ENCODE assay signal across 8 cellular contexts in the genomic region with DNA sequence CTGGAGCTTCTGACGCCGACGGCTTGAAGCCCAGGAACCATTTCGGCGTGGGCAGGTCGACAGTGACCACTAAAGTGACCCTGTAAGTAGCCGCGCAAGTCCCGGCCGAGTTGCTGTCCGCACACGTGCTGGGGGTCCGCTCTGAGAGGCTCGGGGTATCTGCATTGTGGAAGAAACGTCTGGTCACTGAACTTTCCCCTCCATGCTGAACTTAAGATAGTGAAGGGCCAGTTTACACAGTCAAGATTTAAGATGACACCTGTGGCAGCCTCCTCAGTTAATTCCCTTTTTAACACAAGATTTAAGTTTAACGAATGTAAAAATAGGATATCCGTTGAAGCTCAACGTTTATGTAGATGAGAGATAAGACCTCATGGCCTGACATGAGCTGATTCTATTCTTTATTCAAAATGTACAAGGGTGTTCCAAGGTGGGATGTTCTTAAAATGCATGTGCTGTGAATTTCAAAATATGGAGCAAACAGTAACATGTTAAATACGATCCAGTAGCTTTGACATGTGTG.
DNase-seq lines count a peak whose midpoint lies in the region; ATAC-seq, FAIRE-seq and TF ChIP-seq lines count a peak whose summit lies in the region.

No MANE protein-coding gene starts in this region.

- peak overlapping the region; percentile 84 for H3K27ac ChIP-seq in PC-3 (ENCODE audit: low read length)
- peak overlapping the region; percentile 72 for H3K27ac ChIP-seq in fibroblast of lung (ENCODE audit: insufficient read depth, low read length)
- peak overlapping the region; percentile 69 to 76 (median 73) for H3K27ac ChIP-seq in gastrocnemius medialis

- intact Hi-C loops in PC-3 (cut with micrococcal nuclease) (loop anchor here (1.0 to 5.0 kb wide), 4 partner anchors 41 to 464 kb away; no protein-coding TSS in a partner anchor), gastrocnemius medialis (cut with DNase I; ENCODE audit: low total_unique reads) (no loop called here)

- no peak for ATAC-seq in PC-3
- ATAC-seq in gastrocnemius medialis = no peak
- no peak for ATAC-seq in GM19035 (IDR thresholded peaks at IDR 0.05; ENCODE audit: unreplicated experiment)
- no peak for ATAC-seq in GM18519 (IDR thresholded peaks at IDR 0.05; ENCODE audit: low FRiP score, unreplicated experiment)

- no peak for DNase-seq in GM18507 (ENCODE audit: extremely low spot score, insufficient read length, low read depth)
- DNase-seq in PC-3 = no peak
- DNase-seq in fibroblast of lung (ENCODE audit: low read depth in 2 of 2) = peak in 1 of 2 donors; percentile 36
- DNase-seq in gastrocnemius medialis = no peak
- no peak for DNase-seq in hippocampal formation (lab: John Stamatoyannopoulos, UW)
- no peak for DNase-seq in NCI-H524 (lab: John Stamatoyannopoulos, UW)

- H3K9me3 ChIP-seq in PC-3 (ENCODE audit: low read length) (no peaks in the 10 kb centered on the region), fibroblast of lung (ENCODE audit: control insufficient read depth, insufficient read depth, low read depth, low read length) (no peaks in the 10 kb centered on the region), gastrocnemius medialis (no peaks in the 10 kb centered on the region)

- no peaks in the 10 kb centered on the region for H3F3A ChIP-seq in PC-3 (ENCODE audit: low read length, unreplicated experiment)

- peak overlapping the region; percentile 91 for H3K9ac ChIP-seq in PC-3 (ENCODE audit: low read length)
- H3K9ac ChIP-seq in fibroblast of lung (ENCODE audit: insufficient read depth, low read length) = peak overlapping the region; percentile 76

- H2AFZ ChIP-seq in PC-3 (ENCODE audit: low read length) (peak overlapping the region; percentile 95), fibroblast of lung (ENCODE audit: low read length) (peak overlapping the region; percentile 37)

- POLR2A ChIA-PET in PC-3 (lab: Charles Lee; ENCODE audit: unreplicated experiment) = interaction anchor here (0.6 kb wide), 1 partner anchor 11 kb away, joined by 3 read pairs; no protein-coding TSS in a partner anchor

- TSS peak; percentile 43 for BruUV-seq in PC-3 (replicated peaks; lab: Mats Ljungman, UMichigan)

- no peaks in the 10 kb centered on the region for H3K27me3 ChIP-seq in PC-3 (ENCODE audit: low read length)
- peaks cover 8% of the 10 kb centered on the region for H3K27me3 ChIP-seq in fibroblast of lung (ENCODE audit: control insufficient read depth, insufficient read depth, low read length)
- H3K27me3 ChIP-seq in gastrocnemius medialis = peaks cover 35 to 55% (median 48%) of the 10 kb centered on the region in 3 donors

- no peaks in the 10 kb centered on the region for H3K36me3 ChIP-seq in PC-3 (ENCODE audit: low read depth, low read length)
- no peaks in the 10 kb centered on the region for H3K36me3 ChIP-seq in fibroblast of lung (ENCODE audit: control insufficient read depth, insufficient read depth, low read length)
- no peaks in the 10 kb centered on the region for H3K36me3 ChIP-seq in gastrocnemius medialis

- H3K4me3 ChIP-seq in PC-3 (ENCODE audit: low read length) (peak overlapping the region; percentile 87), fibroblast of lung (replicated peaks in 1 of 4; ENCODE audit: control extremely low read depth in 1 of 4, insufficient read depth in 1 of 4, low read depth in 3 of 4, low read length in 4 of 4) (peak overlapping the region; percentile 68 to 80 (median 76)), gastrocnemius medialis (peak overlapping the region; percentile 62 to 82 (median 68))

- peak; percentile 38 for FAIRE-seq in GM18507 (lab: Jason Lieb, UNC)

- H3K4me1 ChIP-seq in PC-3 (ENCODE audit: insufficient read depth, low read length) (peaks cover 35% of the 10 kb centered on the region), fibroblast of lung (ENCODE audit: control insufficient read depth, extremely low read depth, insufficient read depth, low read length) (peaks cover 12% of the 10 kb centered on the region), gastrocnemius medialis (peaks cover 8 to 21% of the 10 kb centered on the region in 2 donors)

- H3K79me2 ChIP-seq in PC-3 (ENCODE audit: low read length) (peaks cover 63% of the 10 kb centered on the region), fibroblast of lung (ENCODE audit: control insufficient read depth, insufficient read depth, low read length) (no peaks in the 10 kb centered on the region)

- TF ChIP-seq CTCF in PC-3 (conservative IDR thresholded peaks at IDR 0.05; ENCODE audit: low read depth, low read length) = no peak
- no peak for TF ChIP-seq CTCF in fibroblast of lung (conservative IDR thresholded peaks at IDR 0.05 in 1 of 2, IDR thresholded peaks at IDR 0.05 in 1 of 2; ENCODE audit: low read depth in 1 of 2, low read length in 2 of 2)
- TF ChIP-seq CTCF in gastrocnemius medialis (IDR thresholded peaks at IDR 0.05 in 4 of 5, conservative IDR thresholded peaks at IDR 0.05 in 1 of 5) = no peak

- no peak for TF ChIP-seq POLR2A in gastrocnemius medialis (IDR thresholded peaks at IDR 0.05)

- no peaks in the 10 kb centered on the region for H3K9me2 ChIP-seq in PC-3 (replicated peaks; ENCODE audit: low read length)

- H3K4me2 ChIP-seq in PC-3 (ENCODE audit: low read length) (peak overlapping the region; percentile 91), fibroblast of lung (ENCODE audit: extremely low read depth, insufficient read depth, low read length) (peak overlapping the region; percentile 49)

- H4K20me1 ChIP-seq in PC-3 (ENCODE audit: low read length) (no peaks in the 10 kb centered on the region), fibroblast of lung (ENCODE audit: control insufficient read depth, extremely low read depth, insufficient read depth, low read length) (no peaks in the 10 kb centered on the region)

- CTCF ChIA-PET in PC-3 (lab: Charles Lee) = interaction anchor here (0.8 to 1.1 kb wide), 2 partner anchors 72 to 152 kb away, joined by 3 to 6 read pairs; partner anchors contain the start of gene CRYBG1

- in situ Hi-C loops in gastrocnemius medialis (cut with MboI; ENCODE audit: low sequenced_read_pairs in 4 of 4) = no loop called here
